In the genomic region with DNA sequence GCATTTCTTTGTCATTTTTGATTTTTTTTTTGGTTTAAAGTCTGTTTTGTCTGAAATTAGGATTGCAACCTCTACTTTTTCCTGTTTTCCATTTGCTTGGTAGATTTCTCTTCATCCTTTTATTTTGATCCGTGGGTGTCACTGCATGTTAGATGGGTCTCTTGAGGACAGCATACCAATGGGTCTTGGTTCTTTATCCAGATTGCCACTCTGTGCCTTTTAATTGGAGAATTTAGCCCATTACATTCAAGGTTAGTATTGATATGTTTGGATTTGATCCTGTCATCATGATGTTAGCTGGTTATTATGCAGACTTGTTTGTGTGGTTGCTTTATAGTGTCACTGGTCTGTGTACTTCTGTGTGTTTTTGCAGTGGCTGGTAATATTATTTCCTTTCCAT, we compare ENCODE assay signal across 2 cellular contexts. TPM values are rescaled to one million over a fixed set of nuclear protein-coding genes. Genes with fewer than 3 reads are reported as not detected.
DNase-seq lines count a peak whose midpoint lies in the region; ATAC-seq, FAIRE-seq and TF ChIP-seq lines count a peak whose summit lies in the region.
"Not testable (repeated sequence)": the region's sequence is repeated elsewhere in the genome, so short reads cannot be mapped to it uniquely, and the experiment has no call there.

No MANE protein-coding gene starts in this region.

- in situ Hi-C loops in K562 (cut with MboI): not testable (repeated sequence)

- H3K4me1 ChIP-seq in HEK293 (ENCODE audit: control insufficient read depth, insufficient read depth, low read length); K562 (replicated peaks in 1 of 2; ENCODE audit: control insufficient read depth in 2 of 2, insufficient read depth in 2 of 2, low read length in 2 of 2): not testable (repeated sequence)

- peaks cover 0 to 13% of the 10 kb centered on the region in 2 experiments; a peak in 2 of 3 replicates for H3K36me3 ChIP-seq in HEK293 (ENCODE audit: control insufficient read depth in 2 of 2, insufficient read depth in 1 of 2, low read length in 2 of 2)
- H3K36me3 ChIP-seq in K562 (ENCODE audit: control insufficient read depth, insufficient read depth, low read length): not testable (repeated sequence)

- TF ChIP-seq CTCF in HEK293 (tag by site-specific recombination; IDR thresholded peaks at IDR 0.05); K562 (IDR thresholded peaks at IDR 0.05 in 2 of 3, conservative IDR thresholded peaks at IDR 0.05 in 1 of 3; ENCODE audit: insufficient read depth in 2 of 3, low read depth in 1 of 3, low read length in 3 of 3): not testable (repeated sequence)

- H3K4me2 ChIP-seq in K562 (ENCODE audit: insufficient read depth, low read length): not testable (repeated sequence)

- not testable (repeated sequence) for H3K9me1 ChIP-seq in K562 (ENCODE audit: control insufficient read depth, insufficient read depth, low read length)

- POLR2A ChIA-PET in HEK293 (lab: Yijun Ruan, JAX) (interaction anchor here (1.2 to 1.9 kb wide), 2 partner anchors 12 to 46 kb away, joined by 3 to 15 read pairs; a partner anchor contains a TSS), K562 (lab: Yijun Ruan, JAX) (interaction anchor here (0.8 kb wide), 1 partner anchor 12 kb away, joined by 3 read pairs; a partner anchor contains a TSS)

- H2AFZ ChIP-seq in K562 (ENCODE audit: low read depth, low read length): not testable (repeated sequence)

- H3K9ac ChIP-seq in K562 (ENCODE audit: insufficient read depth in 1 of 2, low read depth in 2 of 2, low read length in 2 of 2): not testable (repeated sequence)

- H3K4me3 ChIP-seq in HEK293 (ENCODE audit: low read depth, low read length); K562: not testable (repeated sequence)

- not testable (repeated sequence) for H3K27ac ChIP-seq in HEK293 (ENCODE audit: extremely low read depth, low read depth, low read length); K562 (ENCODE audit: extremely low read depth, low read depth, low read length)

- not testable (repeated sequence) for ATAC-seq in K562

- H3K79me2 ChIP-seq in K562 (ENCODE audit: control insufficient read depth, insufficient read depth, low read length): not testable (repeated sequence)

- intact Hi-C loops in K562 (cut with micrococcal nuclease): not testable (repeated sequence)

- peaks cover 22% of the 10 kb centered on the region for H3K9me3 ChIP-seq in HEK293 (ENCODE audit: control insufficient read depth, insufficient read depth, low read depth, low read length)
- not testable (repeated sequence) for H3K9me3 ChIP-seq in K562 (replicated peaks; ENCODE audit: control insufficient read depth, insufficient read depth, low read depth, low read length)

- TF ChIP-seq POLR2A in K562 (conservative IDR thresholded peaks at IDR 0.05): not testable (repeated sequence)

- TF ChIP-seq RAD21 in K562 (CRISPR knock-in tag; conservative IDR thresholded peaks at IDR 0.05 in 1 of 2, IDR thresholded peaks at IDR 0.05 in 1 of 2): not testable (repeated sequence)

- not testable (repeated sequence) for DNase-seq in K562 (ENCODE audit: extremely low read depth in 1 of 4, low spot score in 3 of 4)

- not testable (repeated sequence) for H3K27me3 ChIP-seq in K562 (ENCODE audit: control insufficient read depth in 2 of 2, insufficient read depth in 2 of 2, low read length in 2 of 2)

- not testable (repeated sequence) for H4K20me1 ChIP-seq in K562 (replicated peaks; ENCODE audit: control insufficient read depth, insufficient read depth, low read length)

- TF ChIP-seq EP300 in K562 (IDR thresholded peaks at IDR 0.05; ENCODE audit: low read length): not testable (repeated sequence)

- CTCF ChIA-PET in HEK293 (lab: Yijun Ruan, JAX): interaction anchor here (0.7 kb wide), 1 partner anchor 195 kb away, joined by 3 read pairs; no protein-coding TSS in a partner anchor
- CTCF ChIA-PET in K562 (lab: Yijun Ruan, JAX; ENCODE audit: low intra/inter-chr PET ratio): not testable (repeated sequence)

- not testable (repeated sequence) for BruUV-seq in K562 (replicated peaks; lab: Mats Ljungman, UMichigan)

- not testable (repeated sequence) for FAIRE-seq in K562 (lab: Jason Lieb, UNC)

- WGBS in K562 (ENCODE audit: insufficient coverage, low coverage, missing lambda C conversion rate): 0% methylated on average over 1 of the region's 1 CpG

RNA-seq across cellular contexts. Expression of a gene that starts 3.6 kb away (rescaled TPM):
- 1.5 and 3.6 TPM in 2 replicates for total RNA-seq in K562 (2011; cell fraction: chromatin; rRNA removed; ENCODE audit: low replicate concordance)
- total RNA-seq in K562 (2011; cell fraction: nucleolus; rRNA removed): 1.2 and 1.3 TPM in 2 replicates
- total RNA-seq in K562 (2011; cell fraction: nucleoplasm; rRNA removed): 1.5 and 2.2 TPM in 2 replicates
- 0.32 and 1.2 TPM in 2 replicates for total RNA-seq in K562 (2014; rRNA removed)
- 1.2 and 1.4 TPM in 2 replicates for total RNA-seq in K562 (2014; rRNA removed; fragmentation: Illumina TruSeq; extraction: Trizol)
- total RNA-seq in K562 (2015; rRNA removed; fragmentation: Illumina TruSeq; extraction: Trizol): 0.80 and 0.98 TPM in 2 replicates
- 0.78 and 1.1 TPM in 2 replicates for total RNA-seq in K562 (2021)
- 0.09 and 0.35 TPM in 2 replicates for polyA plus RNA-seq in K562 (2011; rRNA removed)
- polyA plus RNA-seq in K562 (2011; cell fraction: cytosol; rRNA removed): 0.21 TPM in 1 of 2 replicates, not detected in the other
- polyA plus RNA-seq in K562 (2011; cell fraction: nucleus; rRNA removed): 0.22 and 0.53 TPM in 2 replicates
- polyA plus RNA-seq in K562 (2012): 0.22 and 0.54 TPM in 2 replicates
- polyA plus RNA-seq in K562 (2014; fragmentation: Illumina TruSeq; extraction: Trizol): 0.40 and 0.43 TPM in 2 replicates
- polyA plus RNA-seq in K562 (2014; fragmentation: Nextera tagmentation; extraction: Ambion mirVana): under 1 TPM; 0.45 to 0.52 TPM
- 0.34 and 0.42 TPM in 2 replicates for polyA plus RNA-seq in K562 (2014; rRNA removed)
- 1.1 and 1.2 TPM in 2 replicates for polyA minus RNA-seq in K562 (2011; rRNA and poly(A)+ RNA removed)
- not detected in 2 replicates for polyA minus RNA-seq in K562 (2011; cell fraction: cytosol; rRNA and poly(A)+ RNA removed)
- 0.67 and 0.89 TPM in 2 replicates for polyA minus RNA-seq in K562 (2011; cell fraction: nucleus; rRNA and poly(A)+ RNA removed)

RNA-seq across cellular contexts. Expression of a gene that starts 12.3 kb away (rescaled TPM):
- 16.8 and 19.0 TPM in 2 replicates for total RNA-seq in K562 (2011; cell fraction: chromatin; rRNA removed; ENCODE audit: low replicate concordance)
- 12.2 and 12.5 TPM in 2 replicates for total RNA-seq in K562 (2011; cell fraction: nucleolus; rRNA removed)
- total RNA-seq in K562 (2011; cell fraction: nucleoplasm; rRNA removed): 13.6 and 14.6 TPM in 2 replicates
- 5.8 and 6.7 TPM in 2 replicates for total RNA-seq in K562 (2014; rRNA removed)
- total RNA-seq in K562 (2014; rRNA removed; fragmentation: Illumina TruSeq; extraction: Trizol): 10.1 and 12.8 TPM in 2 replicates
- 10.4 TPM in 2 replicates for total RNA-seq in K562 (2015; rRNA removed; fragmentation: Illumina TruSeq; extraction: Trizol)
- 8.5 and 8.8 TPM in 2 replicates for total RNA-seq in K562 (2021)
- polyA plus RNA-seq in K562 (2011; rRNA removed): 7.2 and 9.4 TPM in 2 replicates
- 3.7 TPM in 2 replicates for polyA plus RNA-seq in K562 (2011; cell fraction: cytosol; rRNA removed)
- polyA plus RNA-seq in K562 (2011; cell fraction: nucleus; rRNA removed): 6.4 and 8.7 TPM in 2 replicates
- polyA plus RNA-seq in K562 (2012): 5.2 and 5.7 TPM in 2 replicates
- 10.4 and 10.6 TPM in 2 replicates for polyA plus RNA-seq in K562 (2014; fragmentation: Illumina TruSeq; extraction: Trizol)
- polyA plus RNA-seq in K562 (2014; fragmentation: Nextera tagmentation; extraction: Ambion mirVana): 1 to 10 TPM; 2.6 to 5.1 TPM
- polyA plus RNA-seq in K562 (2014; rRNA removed): 6.8 and 9.8 TPM in 2 replicates
- polyA minus RNA-seq in K562 (2011; rRNA and poly(A)+ RNA removed): 17.5 and 17.9 TPM in 2 replicates
- 3.2 and 4.7 TPM in 2 replicates for polyA minus RNA-seq in K562 (2011; cell fraction: cytosol; rRNA and poly(A)+ RNA removed)
- 7.8 and 12.3 TPM in 2 replicates for polyA minus RNA-seq in K562 (2011; cell fraction: nucleus; rRNA and poly(A)+ RNA removed)

RNA-seq across cellular contexts. Expression of a gene that starts 36.6 kb away (rescaled TPM):
- 0.72 and 1.5 TPM in 2 replicates for total RNA-seq in K562 (2011; cell fraction: chromatin; rRNA removed; ENCODE audit: low replicate concordance)
- total RNA-seq in K562 (2011; cell fraction: nucleolus; rRNA removed): 0.17 and 0.39 TPM in 2 replicates
- 1.7 and 2.1 TPM in 2 replicates for total RNA-seq in K562 (2011; cell fraction: nucleoplasm; rRNA removed)
- total RNA-seq in K562 (2014; rRNA removed): 0.09 and 0.29 TPM in 2 replicates
- total RNA-seq in K562 (2014; rRNA removed; fragmentation: Illumina TruSeq; extraction: Trizol): 0.67 and 0.76 TPM in 2 replicates
- total RNA-seq in K562 (2015; rRNA removed; fragmentation: Illumina TruSeq; extraction: Trizol): 0.26 and 0.29 TPM in 2 replicates
- 0.47 and 0.62 TPM in 2 replicates for total RNA-seq in K562 (2021)
- polyA plus RNA-seq in K562 (2011; rRNA removed): 0.09 and 0.20 TPM in 2 replicates
- polyA plus RNA-seq in K562 (2011; cell fraction: cytosol; rRNA removed): 0.01 TPM in 2 replicates
- 0.18 TPM in 2 replicates for polyA plus RNA-seq in K562 (2011; cell fraction: nucleus; rRNA removed)
- polyA plus RNA-seq in K562 (2012): 0.23 and 0.64 TPM in 2 replicates
- 0.22 and 0.28 TPM in 2 replicates for polyA plus RNA-seq in K562 (2014; fragmentation: Illumina TruSeq; extraction: Trizol)
- under 1 TPM; 0.37 to 0.53 TPM for polyA plus RNA-seq in K562 (2014; fragmentation: Nextera tagmentation; extraction: Ambion mirVana)
- polyA plus RNA-seq in K562 (2014; rRNA removed): 0.26 and 0.40 TPM in 2 replicates
- 0.24 and 0.28 TPM in 2 replicates for polyA minus RNA-seq in K562 (2011; rRNA and poly(A)+ RNA removed)
- not detected in 2 replicates for polyA minus RNA-seq in K562 (2011; cell fraction: cytosol; rRNA and poly(A)+ RNA removed)
- 0.13 and 1.2 TPM in 2 replicates for polyA minus RNA-seq in K562 (2011; cell fraction: nucleus; rRNA and poly(A)+ RNA removed)

RNA-seq across cellular contexts. Expression of a gene that starts 55.3 kb away (rescaled TPM):
- total RNA-seq in K562 (2011; cell fraction: chromatin; rRNA removed; ENCODE audit: low replicate concordance): 6.6 and 11.6 TPM in 2 replicates
- total RNA-seq in K562 (2011; cell fraction: nucleolus; rRNA removed): 8.9 and 9.3 TPM in 2 replicates
- total RNA-seq in K562 (2011; cell fraction: nucleoplasm; rRNA removed): 12.1 and 18.8 TPM in 2 replicates
- total RNA-seq in K562 (2014; rRNA removed) (1.3 and 1.6 TPM in 2 replicates), K562 (2014; rRNA removed; fragmentation: Illumina TruSeq; extraction: Trizol) (2.4 and 3.0 TPM in 2 replicates), K562 (2015; rRNA removed; fragmentation: Illumina TruSeq; extraction: Trizol) (1.6 and 2.3 TPM in 2 replicates), K562 (2021) (1.8 and 3.1 TPM in 2 replicates)
- polyA plus RNA-seq in K562 (2011; rRNA removed) (2.2 and 4.0 TPM in 2 replicates), K562 (2014; fragmentation: Illumina TruSeq; extraction: Trizol) (1.7 and 2.2 TPM in 2 replicates), K562 (2014; fragmentation: Nextera tagmentation; extraction: Ambion mirVana) (1 to 10 TPM; 2.0 TPM), K562 (2014; rRNA removed) (2.3 and 3.1 TPM in 2 replicates)
- polyA plus RNA-seq in K562 (2011; cell fraction: cytosol; rRNA removed): 1.0 and 1.8 TPM in 2 replicates
- 1.9 and 2.8 TPM in 2 replicates for polyA plus RNA-seq in K562 (2011; cell fraction: nucleus; rRNA removed)
- 1.3 and 2.1 TPM in 2 replicates for polyA plus RNA-seq in K562 (2012)
- 4.3 and 5.6 TPM in 2 replicates for polyA minus RNA-seq in K562 (2011; rRNA and poly(A)+ RNA removed)
- 1.3 TPM in 1 of 2 replicates, not detected in the other for polyA minus RNA-seq in K562 (2011; cell fraction: cytosol; rRNA and poly(A)+ RNA removed)
- 3.0 and 6.3 TPM in 2 replicates for polyA minus RNA-seq in K562 (2011; cell fraction: nucleus; rRNA and poly(A)+ RNA removed)
